Comparison of ENCODE assay signal across 27 cellular contexts in genomic region chr13:78897200-78897599, GRCh38.
"Had no signal": no experiment of that assay in that cellular context is flagged by ENCODE, and none has a peak within 500 bp of the region (broad histone marks: within the 10 kb centered on the region; RNA-seq: fewer than 3 reads in every experiment).

No MANE protein-coding gene starts in this region.

- H3K36me3 ChIP-seq: stomach, suprapubic skin, thoracic aorta, thyroid gland, tibial artery, tibial nerve, transverse colon, upper lobe of left lung, upper lobe of right lung, uterus, vagina had no signal

- DNase-seq: stimulated activated CD4-positive, alpha-beta T cell treated with anti-CD3 and anti-CD28 coated beads, Interleukin-2, amount 100 ng/mL, for 48 hours; stimulated activated CD4-positive, alpha-beta T cell treated with anti-CD3 and anti-CD28 coated beads, Interleukin-4, amount 100 ng/mL, for 1 hour; stimulated activated CD4-positive, alpha-beta T cell treated with anti-CD3 and anti-CD28 coated beads, Interleukin-4, amount 100 ng/mL, for 24 hours; stimulated activated CD4-positive, alpha-beta T cell treated with anti-CD3 and anti-CD28 coated beads, Interleukin-4, amount 100 ng/mL, for 4 hours; stimulated activated CD8-positive, alpha-beta memory T cell treated with anti-CD3 and anti-CD28 coated beads, Interleukin-4, amount 100 ng/mL, for 48 hours; stimulated activated naive B cell treated with anti-CD40 and anti-IgM and Interleukin-4, amounts not matched to agents 10 μg/mL and 1 μg/mL and 100 μg/mL, for 72 hours; stimulated activated naive CD4-positive, alpha-beta T cell; stimulated activated naive CD4-positive, alpha-beta T cell treated with Interleukin-2 at 50 U/mL for 16 hours; stimulated activated naive CD8-positive, alpha-beta T cell treated with anti-CD3 and anti-CD28 coated beads, Interleukin-15, amount 100 ng/mL, for 72 hours; stimulated activated naive CD8-positive, alpha-beta T cell treated with anti-CD3 and anti-CD28 coated beads, Interleukin-15, Interleukin-2, amounts not matched to agents 100 U/mL and 50 U/mL, for 24 hours; stomach; substantia nigra; testis; thyroid gland; tibial artery; transverse colon; trophoblast cell; upper lobe of left lung; upper lobe of right lung; uterus had no signal

- H3K27ac ChIP-seq: stomach, suprapubic skin, testis, thoracic aorta, thyroid gland, tibial artery, tibial nerve, transverse colon, upper lobe of left lung, upper lobe of right lung, uterus, vagina had no signal

- H3K27me3 ChIP-seq: stomach, suprapubic skin, testis, thyroid gland, tibial artery, tibial nerve, transverse colon, upper lobe of left lung, upper lobe of right lung, uterus, vagina had no signal

- H3K4me3 ChIP-seq: stomach, suprapubic skin, testis, thoracic aorta, thyroid gland, tibial artery, tibial nerve, transverse colon, upper lobe of left lung, upper lobe of right lung, uterus, vagina had no signal

- ATAC-seq: stimulated activated effector memory CD8-positive, alpha-beta T cell treated with anti-CD3 and anti-CD28 coated beads, Interleukin-12 subunit alpha, Interleukin-12 subunit beta, amount 100 ng/mL, for 72 hours; stimulated activated memory B cell treated with anti-CD40 and anti-IgM and Interleukin-4, amounts not matched to agents 10 μg/mL and 1 μg/mL and 100 μg/mL, for 72 hours; stimulated activated naive B cell treated with anti-CD40 and anti-IgM and Interleukin-4, amounts not matched to agents 10 μg/mL and 1 μg/mL and 100 μg/mL, for 72 hours; stimulated activated naive CD8-positive, alpha-beta T cell treated with anti-CD3 and anti-CD28 coated beads, Interleukin-15, amount 100 ng/mL, for 72 hours; stimulated activated naive CD8-positive, alpha-beta T cell treated with anti-CD3 and anti-CD28 coated beads, Interleukin-15, Interleukin-2, amounts not matched to agents 100 U/mL and 50 U/mL, for 24 hours; upper lobe of right lung had no signal

- H3K4me1 ChIP-seq: stomach, suprapubic skin, testis, thyroid gland, tibial artery, tibial nerve, transverse colon, upper lobe of left lung, upper lobe of right lung, uterus, vagina had no signal

- FAIRE-seq: urothelium cell line had no signal

- H3K9me3 ChIP-seq: stomach, testis, thoracic aorta, thyroid gland, tibial artery, tibial nerve, transverse colon, upper lobe of left lung, upper lobe of right lung, uterus, vagina had no signal
